ENCODE assay signal across 8 cellular contexts in the genomic region with DNA sequence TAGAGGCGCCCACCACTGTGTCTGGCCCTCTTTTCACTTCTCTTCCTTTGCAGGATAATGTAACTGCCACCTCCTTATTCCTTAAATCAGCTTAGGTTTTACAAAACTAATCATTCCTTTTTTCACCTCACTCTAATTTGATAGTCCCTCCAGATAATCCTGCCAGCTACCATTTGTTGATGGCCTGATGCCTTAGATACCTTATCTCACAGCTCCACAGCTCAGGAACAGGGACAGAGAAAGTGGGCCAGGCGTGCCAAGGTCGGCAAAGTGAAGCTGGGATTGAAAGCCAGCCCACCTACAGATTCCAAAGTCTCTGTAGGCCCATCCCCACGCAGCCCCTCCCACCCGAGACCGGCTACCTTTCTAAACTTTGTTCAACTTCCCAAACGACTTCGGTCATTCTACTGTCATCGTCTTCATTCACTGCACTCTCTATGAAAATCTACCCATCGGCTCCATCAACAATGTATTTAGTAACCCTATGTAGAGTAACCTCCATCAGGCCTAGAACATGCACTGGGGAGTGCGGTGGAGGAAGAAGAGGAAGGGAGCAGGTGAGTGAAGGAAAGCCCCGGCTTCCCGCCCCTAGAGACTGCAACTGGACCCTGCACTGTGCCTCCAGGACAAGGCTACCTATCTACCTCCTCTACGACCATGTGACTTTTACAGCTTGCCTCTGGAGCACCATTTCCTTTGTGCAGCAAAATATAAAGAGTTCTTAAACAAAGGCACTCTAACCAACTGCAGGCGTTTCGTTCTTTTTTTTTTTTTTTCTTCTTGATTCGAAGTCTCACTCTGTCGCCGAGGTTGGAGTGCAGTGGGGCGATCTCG. TPM values are rescaled to one million over a fixed set of nuclear protein-coding genes. Genes with fewer than 3 reads are reported as not detected.
A peak's percentile ranks its signal among the peaks of the same experiment; 100 is the strongest.
DNase-seq lines count a peak whose midpoint lies in the region; ATAC-seq and TF ChIP-seq lines count a peak whose summit lies in the region.

No MANE protein-coding gene starts in this region.

- BruUV-seq in Panc1 (replicated peaks; lab: Mats Ljungman, UMichigan), result no TSS peak

- H3K4me3 ChIP-seq in SK-N-SH (ENCODE audit: low read depth in 2 of 2, low read length in 1 of 2), result peak overlapping the region; percentile 74 to 98; a peak in 3 of 4 replicates
- H3K4me3 ChIP-seq in Panc1 (ENCODE audit: low read depth in 2 of 2, low read length in 2 of 2), result peak overlapping the region; percentile 67 to 76
- peak overlapping the region; percentile 67 to 94 for H3K4me3 ChIP-seq in esophagus (ENCODE audit: low read depth in 1 of 2, low read length in 2 of 2)
- peak overlapping the region; percentile 88 for H3K4me3 ChIP-seq in ovary

- no peak for TF ChIP-seq POLR2A in ovary (IDR thresholded peaks at IDR 0.05)

- H3K27ac ChIP-seq in SK-N-SH (ENCODE audit: low read depth in 2 of 2, low read length in 1 of 2) (peak overlapping the region in 1 of 2 experiments; percentile 67; a peak in 1 of 4 replicates), Panc1 (ENCODE audit: low read length) (peak overlapping the region; percentile 70), esophagus (ENCODE audit: low read depth in 2 of 2, low read length in 1 of 2) (peak overlapping the region in 1 of 2 donors; percentile 97), ovary (no peak overlapping the region), substantia nigra (ENCODE audit: low read depth, low read length, poor library complexity, severe bottlenecking) (no peak overlapping the region)

- POLR2A ChIA-PET in SK-N-SH (lab: Yijun Ruan, JAX), result no interaction called here
- POLR2A ChIA-PET in Panc1 (lab: Charles Lee), result interaction anchor here (0.7 kb wide), 1 partner anchor 314 kb away, joined by 3 read pairs; no protein-coding TSS in a partner anchor

- H3F3A ChIP-seq in SK-N-SH (replicated peaks; ENCODE audit: insufficient read depth), result peaks cover 20% of the 10 kb centered on the region

- H3K9me3 ChIP-seq in SK-N-SH, result no peaks in the 10 kb centered on the region
- H3K9me3 ChIP-seq in Panc1 (ENCODE audit: control insufficient read depth, insufficient read depth, low read depth, low read length), result no peaks in the 10 kb centered on the region
- H3K9me3 ChIP-seq in esophagus (ENCODE audit: control insufficient read depth in 2 of 2, insufficient read depth in 1 of 2, low read depth in 1 of 2, low read length in 1 of 2), result no peaks in the 10 kb centered on the region
- no peaks in the 10 kb centered on the region for H3K9me3 ChIP-seq in ovary

- DNase-seq in SK-N-SH, result no peak
- DNase-seq in Panc1 (ENCODE audit: low read depth, low spot score), result no peak
- DNase-seq in ovary, result no peak
- no peak for DNase-seq in NCI-H345 (lab: John Stamatoyannopoulos, UW)
- no peak for DNase-seq in substantia nigra (lab: John Stamatoyannopoulos, UW)
- no peak for DNase-seq in omental fat pad (ENCODE audit: low spot score)

- H3K27me3 ChIP-seq in SK-N-SH (ENCODE audit: insufficient read depth) (no peaks in the 10 kb centered on the region), Panc1 (ENCODE audit: control insufficient read depth, insufficient read depth, low read length) (no peaks in the 10 kb centered on the region), esophagus (ENCODE audit: control insufficient read depth in 1 of 2, insufficient read depth in 2 of 2, low read length in 2 of 2) (no peaks in the 10 kb centered on the region), ovary (no peaks in the 10 kb centered on the region)

- CTCF ChIA-PET in SK-N-SH (lab: Yijun Ruan, JAX) (interaction anchor here (0.6 to 1.8 kb wide), 10 partner anchors 11 to 296 kb away, joined by 3 to 5 read pairs (median 3); partner anchors contain the start of gene SEC24B), Panc1 (lab: Charles Lee) (interaction anchor here (0.6 to 0.7 kb wide), 3 partner anchors 13 to 457 kb away, joined by 3 to 6 read pairs (median 5); no protein-coding TSS in a partner anchor)

- intact Hi-C loops in Panc1 (cut with micrococcal nuclease; ENCODE audit: unreplicated experiment) (loop anchor here (5.0 to 10.0 kb wide), 2 partner anchors 101 to 137 kb away; partner anchors contain the start of genes CFI and MCUB), ovary (cut with DNase I) (loop anchor here in 3 of 4 donors (10.0 kb wide), 3 partner anchors 113 to 267 kb away; partner anchors contain the start of genes GAR1 (in 2 of the 3), RRH (in 1 of the 3) and SEC24B (in 1 of the 3))

- H3K4me1 ChIP-seq in SK-N-SH (ENCODE audit: control insufficient read depth in 1 of 2, insufficient read depth in 2 of 2, low read depth in 1 of 2, low read length in 1 of 2) (peaks cover 8 to 13% of the 10 kb centered on the region in 2 experiments; a peak in 3 of 4 replicates), Panc1 (ENCODE audit: control insufficient read depth, insufficient read depth, low read length) (peaks cover 13% of the 10 kb centered on the region), esophagus (ENCODE audit: control insufficient read depth in 2 of 2, insufficient read depth in 2 of 2, low read length in 1 of 2) (peaks cover 0 to 2% of the 10 kb centered on the region in 2 donors), ovary (ENCODE audit: insufficient read depth) (peaks cover 5% of the 10 kb centered on the region)

- peaks cover 3 to 11% of the 10 kb centered on the region in 2 experiments for H3K36me3 ChIP-seq in SK-N-SH (replicated peaks in 1 of 2; ENCODE audit: control insufficient read depth in 1 of 2, insufficient read depth in 2 of 2, low read length in 1 of 2)
- no peaks in the 10 kb centered on the region for H3K36me3 ChIP-seq in Panc1 (ENCODE audit: control insufficient read depth, insufficient read depth, low read length)
- no peaks in the 10 kb centered on the region for H3K36me3 ChIP-seq in esophagus (ENCODE audit: control insufficient read depth in 2 of 2, insufficient read depth in 2 of 2, low read length in 1 of 2)
- H3K36me3 ChIP-seq in ovary, result no peaks in the 10 kb centered on the region

- TF ChIP-seq CTCF in SK-N-SH (IDR thresholded peaks at IDR 0.05) (no peak), Panc1 (IDR thresholded peaks at IDR 0.05) (no peak), ovary (IDR thresholded peaks at IDR 0.05) (no peak), omental fat pad (IDR thresholded peaks at IDR 0.05) (no peak)

- H3K9me2 ChIP-seq in SK-N-SH, result no peaks in the 10 kb centered on the region

- no peak for TF ChIP-seq EP300 in SK-N-SH (IDR thresholded peaks at IDR 0.05; ENCODE audit: borderline replicate concordance in 1 of 2, low read depth in 1 of 2, low read length in 1 of 2)
- no peak for TF ChIP-seq EP300 in ovary (IDR thresholded peaks at IDR 0.05)

- H3K4me2 ChIP-seq in SK-N-SH, result peak overlapping the region; percentile 92

- TF ChIP-seq RAD21 in SK-N-SH (IDR thresholded peaks at IDR 0.05; ENCODE audit: low read length), result no peak

- no peaks in the 10 kb centered on the region for H4K20me1 ChIP-seq in SK-N-SH (ENCODE audit: insufficient read depth)

- peaks cover 36% of the 10 kb centered on the region; the same call in 1 of the 2 replicates for H3K79me2 ChIP-seq in SK-N-SH (ENCODE audit: insufficient read depth)

- ATAC-seq in SK-N-SH treated with all-trans-retinoic acid at 6 μM for 48 hours (no peak), Panc1 (no peak), omental fat pad (ENCODE audit: low FRiP score) (no peak)

- peak overlapping the region; percentile 91; the same call in 1 of the 2 replicates for H3K9ac ChIP-seq in SK-N-SH

- in situ Hi-C loops in Panc1 (cut with HindIII; ENCODE audit: low pct_unique_long_range_greater_than_20kb, low sequenced_read_pairs), result no loop called here

- WGBS in SK-N-SH (ENCODE audit: low lambda C conversion rate), result 94% methylated on average over 21 of the region's 21 CpGs
- 41 to 52% methylated on average over 21 of the region's 21 CpGs for WGBS in esophagus, 2 donors
- WGBS in ovary, 3 donors, result 36 to 48% (median 45%) methylated on average over 21 of the region's 21 CpGs

- peak overlapping the region; percentile 97; the same call in 1 of the 2 replicates for H2AFZ ChIP-seq in SK-N-SH (ENCODE audit: low read depth)

TF ChIP-seq in SK-N-SH, 30 proteins besides CTCF, POLR2A, EP300 and RAD21:
- no peak for TF ChIP-seq POLR2AphosphoS5 (IDR thresholded peaks at IDR 0.05; ENCODE audit: low read depth, low read length)
- no peak for TF ChIP-seq FOSL2 (IDR thresholded peaks at IDR 0.05; ENCODE audit: borderline replicate concordance, low read depth)
- no peak for TF ChIP-seq MXI1 (IDR thresholded peaks at IDR 0.05; ENCODE audit: low read depth, low read length)
- no peak for TF ChIP-seq NRF1 (IDR thresholded peaks at IDR 0.05; ENCODE audit: low read depth, low read length)
- TF ChIP-seq EZH2phosphoT487 (IDR thresholded peaks at IDR 0.05; ENCODE audit: borderline replicate concordance, low read depth), result no peak

TF ChIP-seq in SK-N-SH treated with all-trans-retinoic acid at 6 μM for 48 hours, 23 proteins besides CTCF, POLR2A, EP300 and RAD21 (continues in another document):
- TF ChIP-seq, protein P1, sequence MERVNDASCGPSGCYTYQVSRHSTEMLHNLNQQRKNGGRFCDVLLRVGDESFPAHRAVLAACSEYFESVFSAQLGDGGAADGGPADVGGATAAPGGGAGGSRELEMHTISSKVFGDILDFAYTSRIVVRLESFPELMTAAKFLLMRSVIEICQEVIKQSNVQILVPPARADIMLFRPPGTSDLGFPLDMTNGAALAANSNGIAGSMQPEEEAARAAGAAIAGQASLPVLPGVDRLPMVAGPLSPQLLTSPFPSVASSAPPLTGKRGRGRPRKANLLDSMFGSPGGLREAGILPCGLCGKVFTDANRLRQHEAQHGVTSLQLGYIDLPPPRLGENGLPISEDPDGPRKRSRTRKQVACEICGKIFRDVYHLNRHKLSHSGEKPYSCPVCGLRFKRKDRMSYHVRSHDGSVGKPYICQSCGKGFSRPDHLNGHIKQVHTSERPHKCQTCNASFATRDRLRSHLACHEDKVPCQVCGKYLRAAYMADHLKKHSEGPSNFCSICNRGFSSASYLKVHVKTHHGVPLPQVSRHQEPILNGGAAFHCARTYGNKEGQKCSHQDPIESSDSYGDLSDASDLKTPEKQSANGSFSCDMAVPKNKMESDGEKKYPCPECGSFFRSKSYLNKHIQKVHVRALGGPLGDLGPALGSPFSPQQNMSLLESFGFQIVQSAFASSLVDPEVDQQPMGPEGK (CRISPR knock-in tag; IDR thresholded peaks at IDR 0.05; ENCODE audit: borderline replicate concordance), result no peak

RNA-seq across cellular contexts. Expression of gene CASP6, which starts 1.5 kb away (rescaled TPM):
- 30.2 and 55.3 TPM in 2 replicates for polyA plus RNA-seq in SK-N-SH (2012; rRNA removed)
- 41.4 and 53.1 TPM in 2 replicates for polyA plus RNA-seq in SK-N-SH (2012; cell fraction: cytosol; rRNA removed)
- 17.4 and 33.9 TPM in 2 replicates for polyA plus RNA-seq in SK-N-SH (2012; cell fraction: nucleus; rRNA removed)
- 15.2 TPM for total RNA-seq in Panc1 (2021; ENCODE audit: unreplicated experiment)
- polyA plus RNA-seq in Panc1 (2012; ENCODE audit: insufficient read length), result 14.1 TPM
- 10 to 100 TPM in 1 of 2 donors, 1 to 10 TPM in 1; 7.2 to 11.2 TPM for polyA plus RNA-seq in esophagus
- 10 to 100 TPM; 11.2 to 19.3 (median 13.1) TPM for total RNA-seq in ovary
- polyA plus RNA-seq in ovary, result 10 to 100 TPM; 18.7 to 29.0 TPM
- total RNA-seq in omental fat pad, result 10 to 100 TPM in 3 of 4 donors, 1 to 10 TPM in 1; 9.4 to 24.8 (median 15.7) TPM

RNA-seq across cellular contexts. Expression of gene PLA2G12A, which starts 28.1 kb away (rescaled TPM):
- 7.9 and 8.7 TPM in 2 replicates for polyA plus RNA-seq in SK-N-SH (2012; rRNA removed)
- 9.8 and 10.7 TPM in 2 replicates for polyA plus RNA-seq in SK-N-SH (2012; cell fraction: cytosol; rRNA removed)
- polyA plus RNA-seq in SK-N-SH (2012; cell fraction: nucleus; rRNA removed), result 7.3 and 7.5 TPM in 2 replicates
- 20.7 TPM for total RNA-seq in Panc1 (2021; ENCODE audit: unreplicated experiment)
- polyA plus RNA-seq in Panc1 (2012; ENCODE audit: insufficient read length), result 12.7 TPM
- 10 to 100 TPM in 1 of 2 donors, 1 to 10 TPM in 1; 5.5 to 24.8 TPM for polyA plus RNA-seq in esophagus
- total RNA-seq in ovary, result 10 to 100 TPM; 31.2 to 84.3 (median 35.9) TPM
- polyA plus RNA-seq in ovary, result 10 to 100 TPM; 11.0 to 31.7 TPM
- total RNA-seq in omental fat pad, result 10 to 100 TPM; 20.4 to 72.7 (median 22.6) TPM
